In genomic region chr16:50316848-50317630, GRCh38 we compare ENCODE assay signal across 1 cellular context.
TF ChIP-seq lines count a peak whose summit lies in the region.

No MANE protein-coding gene starts in this region.

TF ChIP-seq in SK-N-SH, 30 proteins besides CTCF, POLR2A, EP300 and RAD21:
- TF ChIP-seq GABPA (IDR thresholded peaks at IDR 0.05; ENCODE audit: low read depth): no peak
- TF ChIP-seq YY1 (IDR thresholded peaks at IDR 0.05; ENCODE audit: low read depth): no peak
- no peak for TF ChIP-seq FOXM1 (IDR thresholded peaks at IDR 0.05; ENCODE audit: low read depth)
- no peak for TF ChIP-seq PBX3 (IDR thresholded peaks at IDR 0.05)
- TF ChIP-seq TAF1 (IDR thresholded peaks at IDR 0.05; ENCODE audit: borderline replicate concordance, low read depth, low read length): no peak
- TF ChIP-seq JUND (IDR thresholded peaks at IDR 0.05): no peak
- no peak for TF ChIP-seq SMC3 (IDR thresholded peaks at IDR 0.05; ENCODE audit: low read depth, low read length)
- TF ChIP-seq MXI1 (IDR thresholded peaks at IDR 0.05; ENCODE audit: low read depth, low read length): no peak
- no peak for TF ChIP-seq NRF1 (IDR thresholded peaks at IDR 0.05; ENCODE audit: low read depth, low read length)
